In the genomic region with DNA sequence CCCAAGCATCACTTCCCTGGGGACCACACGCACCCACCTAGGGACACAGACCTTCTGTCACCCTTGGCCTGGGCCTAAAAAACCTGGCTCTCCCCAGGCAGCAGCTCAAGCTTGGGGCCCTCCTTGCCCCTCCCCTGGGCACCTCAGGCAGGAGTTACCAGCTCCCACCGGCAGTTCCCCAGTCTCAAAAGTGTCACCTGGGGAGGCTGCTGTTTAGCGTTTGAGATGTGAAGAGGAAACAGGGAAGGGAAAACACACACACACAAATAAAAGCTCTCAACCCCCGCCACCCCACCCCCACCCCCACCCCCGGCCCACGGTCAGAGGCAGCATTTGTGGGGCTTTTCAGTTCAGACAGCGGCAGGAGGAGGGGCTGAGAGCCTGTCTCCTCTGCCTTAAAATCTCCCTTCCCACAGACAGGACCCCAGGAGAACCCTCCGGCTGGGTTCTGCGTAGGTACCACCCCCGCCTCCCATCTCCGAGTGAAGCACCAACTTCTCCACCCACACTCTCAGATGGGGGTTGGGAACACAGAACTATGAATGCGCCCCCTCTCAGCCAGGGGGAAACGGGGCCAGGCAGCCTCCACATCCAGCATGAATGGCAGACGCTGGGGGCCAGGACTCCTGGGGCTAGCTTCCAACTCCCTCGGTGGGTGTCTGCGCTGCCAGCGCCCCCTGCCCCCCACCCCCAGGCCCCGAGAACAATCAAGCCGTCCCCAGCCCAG, we compare ENCODE assay signal across 1 cellular context.
TF ChIP-seq lines count a peak whose summit lies in the region.

No MANE protein-coding gene starts in this region.

TF ChIP-seq in GM23338, 12 proteins besides CTCF, POLR2A, EP300 and RAD21 (continued from another document):
- TF ChIP-seq EZH2phosphoT487 (IDR thresholded peaks at IDR 0.05; ENCODE audit: unreplicated experiment) = no peak
- TF ChIP-seq NANOG (IDR thresholded peaks at IDR 0.05; ENCODE audit: borderline replicate concordance) = no peak
- no peak for TF ChIP-seq CREB1 (CRISPR knock-in tag; IDR thresholded peaks at IDR 0.05; ENCODE audit: low read depth)
- no peak for TF ChIP-seq ZNF331 (CRISPR knock-in tag; IDR thresholded peaks at IDR 0.05; ENCODE audit: low read depth)
